In genomic region chr1:7013833-7014639, GRCh38 we compare ENCODE assay signal across 15 cellular contexts.
"Had no signal": no experiment of that assay in that cellular context is flagged by ENCODE, and none has a peak within 500 bp of the region (broad histone marks: within the 10 kb centered on the region; RNA-seq: fewer than 3 reads in every experiment).

No MANE protein-coding gene starts in this region.

- H3K9me3 Mint-ChIP-seq: activated CD8-positive, alpha-beta T cell treated with anti-CD3 and anti-CD28 coated beads for 36 hours; activated naive CD8-positive, alpha-beta T cell treated with anti-CD3 and anti-CD28 coated beads, Interleukin-2, amount 10 ng/mL, durations not matched to agents 7 days and 5 days; activated T-cell treated with anti-CD3 and anti-CD28 coated beads, Interleukin-2, amount 50 U/mL, for 72 hours; dendritic cell treated with granulocyte-macrophage colony-stimulating factor and Interleukin-4, amounts not matched to agents 40 ng/mL and 50 ng/mL, for 4 days; effector memory CD8-positive, alpha-beta T cell; stimulated activated memory B cell treated with anti-CD40 and anti-IgM and Interleukin-4, amounts not matched to agents 10 μg/mL and 1 μg/mL and 100 μg/mL, for 72 hours had no signal

- ATAC-seq: activated CD8-positive, alpha-beta T cell treated with anti-CD3 and anti-CD28 coated beads for 36 hours; activated T-cell treated with anti-CD3 and anti-CD28 coated beads, Interleukin-2, amount 50 U/mL, for 72 hours; effector memory CD8-positive, alpha-beta T cell; stimulated activated memory B cell treated with anti-CD40 and anti-IgM and Interleukin-4, amounts not matched to agents 10 μg/mL and 1 μg/mL and 100 μg/mL, for 72 hours had no signal

- H3K27ac Mint-ChIP-seq: activated CD8-positive, alpha-beta T cell treated with anti-CD3 and anti-CD28 coated beads for 36 hours; activated naive CD8-positive, alpha-beta T cell treated with anti-CD3 and anti-CD28 coated beads, Interleukin-2, amount 10 ng/mL, durations not matched to agents 7 days and 5 days; activated T-cell treated with anti-CD3 and anti-CD28 coated beads, Interleukin-2, amount 50 U/mL, for 72 hours; dendritic cell treated with granulocyte-macrophage colony-stimulating factor and Interleukin-4, amounts not matched to agents 40 ng/mL and 50 ng/mL, for 4 days; stimulated activated memory B cell treated with anti-CD40 and anti-IgM and Interleukin-4, amounts not matched to agents 10 μg/mL and 1 μg/mL and 100 μg/mL, for 72 hours had no signal

- H3K27ac ChIP-seq: ascending aorta, epithelial cell of prostate, SJCRH30, transverse colon had no signal

- H3K27me3 Mint-ChIP-seq: dendritic cell treated with granulocyte-macrophage colony-stimulating factor and Interleukin-4, amounts not matched to agents 40 ng/mL and 50 ng/mL, for 4 days had no signal

- H3K9me3 ChIP-seq: ascending aorta, SJCRH30, transverse colon had no signal

- H3K4me3 Mint-ChIP-seq: activated CD8-positive, alpha-beta T cell treated with anti-CD3 and anti-CD28 coated beads for 36 hours; activated naive CD8-positive, alpha-beta T cell treated with anti-CD3 and anti-CD28 coated beads, Interleukin-2, amount 10 ng/mL, durations not matched to agents 7 days and 5 days; activated T-cell treated with anti-CD3 and anti-CD28 coated beads, Interleukin-2, amount 50 U/mL, for 72 hours; dendritic cell treated with granulocyte-macrophage colony-stimulating factor and Interleukin-4, amounts not matched to agents 40 ng/mL and 50 ng/mL, for 4 days; effector memory CD8-positive, alpha-beta T cell; stimulated activated memory B cell treated with anti-CD40 and anti-IgM and Interleukin-4, amounts not matched to agents 10 μg/mL and 1 μg/mL and 100 μg/mL, for 72 hours had no signal

- H3K36me3 ChIP-seq: ascending aorta, SJCRH30, transverse colon had no signal

- H3K4me1 Mint-ChIP-seq: activated naive CD8-positive, alpha-beta T cell treated with anti-CD3 and anti-CD28 coated beads, Interleukin-2, amount 10 ng/mL, durations not matched to agents 7 days and 5 days; stimulated activated memory B cell treated with anti-CD40 and anti-IgM and Interleukin-4, amounts not matched to agents 10 μg/mL and 1 μg/mL and 100 μg/mL, for 72 hours had no signal

- H3K4me3 ChIP-seq: ascending aorta, SJCRH30, transverse colon had no signal

- DNase-seq: activated CD8-positive, alpha-beta memory T cell treated with anti-CD3 and anti-CD28 coated beads, Interleukin-2, amount 50 U/mL, for 4 hours; activated CD8-positive, alpha-beta T cell treated with anti-CD3 and anti-CD28 coated beads for 36 hours; activated naive CD8-positive, alpha-beta T cell treated with anti-CD3 and anti-CD28 coated beads, Interleukin-2, amount 10 ng/mL, durations not matched to agents 7 days and 5 days; activated T-cell treated with anti-CD3 and anti-CD28 coated beads, Interleukin-2, amount 50 U/mL, for 72 hours; effector memory CD8-positive, alpha-beta T cell; hypothalamus; mammary epithelial cell; SJCRH30; small intestine; SW 1271; transverse colon had no signal

- H3K36me3 Mint-ChIP-seq: activated naive CD8-positive, alpha-beta T cell treated with anti-CD3 and anti-CD28 coated beads, Interleukin-2, amount 10 ng/mL, durations not matched to agents 7 days and 5 days; stimulated activated memory B cell treated with anti-CD40 and anti-IgM and Interleukin-4, amounts not matched to agents 10 μg/mL and 1 μg/mL and 100 μg/mL, for 72 hours had no signal

- H3K27me3 ChIP-seq: ascending aorta, transverse colon had no signal

- H3K4me1 ChIP-seq: SJCRH30, transverse colon had no signal
